Comparison of ENCODE assay signal across 15 cellular contexts in the genomic region with DNA sequence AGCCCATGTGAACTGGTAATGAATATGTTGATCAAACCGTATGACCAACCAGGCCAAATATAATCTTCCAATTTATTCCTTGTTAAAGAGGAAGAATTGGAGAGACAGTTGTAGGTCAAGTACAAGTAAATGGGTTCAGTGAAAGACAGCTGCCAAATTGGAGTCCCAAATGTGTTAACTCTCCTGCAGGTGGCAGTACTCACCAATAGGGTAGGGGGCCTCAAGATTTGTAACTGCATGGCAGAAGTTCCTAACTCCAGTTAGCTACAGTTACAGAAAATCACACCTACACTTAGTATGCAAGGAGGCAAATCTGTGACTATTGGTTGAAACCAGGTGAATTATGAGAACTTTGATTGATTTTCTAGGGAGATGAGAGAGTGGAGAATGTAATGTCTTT.
DNase-seq lines count a peak whose midpoint lies in the region; ATAC-seq, FAIRE-seq and TF ChIP-seq lines count a peak whose summit lies in the region.
"Had no signal": no experiment of that assay in that cellular context is flagged by ENCODE, and none has a peak within 500 bp of the region (broad histone marks: within the 10 kb centered on the region; RNA-seq: fewer than 3 reads in every experiment).

No MANE protein-coding gene starts in this region.

- H3K4me3 ChIP-seq in OCI-LY1 (ENCODE audit: low read depth, low read length, poor library complexity, severe bottlenecking) = no peak overlapping the region
- H3K4me3 ChIP-seq in stomach = no peak overlapping the region
- H3K4me3 ChIP-seq in thyroid gland (replicated peaks in 1 of 3) = no peak overlapping the region

- TF ChIP-seq CTCF in D721Med (IDR thresholded peaks at IDR 0.05; ENCODE audit: insufficient read depth, missing control alignments) (peak; percentile 33), OCI-LY1 (IDR thresholded peaks at IDR 0.05; ENCODE audit: low read length) (peak; percentile 68), stomach (IDR thresholded peaks at IDR 0.05) (no peak), thyroid gland (IDR thresholded peaks at IDR 0.05) (no peak)

- ATAC-seq in GM18502 (IDR thresholded peaks at IDR 0.05; ENCODE audit: poor library complexity, unreplicated experiment) (peak; percentile 48), GM21526 (IDR thresholded peaks at IDR 0.05; ENCODE audit: low FRiP score, unreplicated experiment) (no peak), GM19035 (IDR thresholded peaks at IDR 0.05; ENCODE audit: unreplicated experiment) (no peak)
- ATAC-seq: sciatic nerve had no signal

- H3F3A ChIP-seq in OCI-LY1 (ENCODE audit: insufficient read depth, low read length) = no peaks in the 10 kb centered on the region

- H3K9me3 ChIP-seq in OCI-LY1 (ENCODE audit: low read length) = no peaks in the 10 kb centered on the region
- H3K9me3 ChIP-seq in stomach = no peaks in the 10 kb centered on the region
- no peaks in the 10 kb centered on the region for H3K9me3 ChIP-seq in thyroid gland

- H3K27me3 ChIP-seq in OCI-LY1 (ENCODE audit: insufficient read depth, low read length) (no peaks in the 10 kb centered on the region), stomach (no peaks in the 10 kb centered on the region), thyroid gland (no peaks in the 10 kb centered on the region)

- FAIRE-seq in D721Med (lab: Jason Lieb, UNC) = no peak
- FAIRE-seq: islet of Langerhans had no signal

- H3K36me3 ChIP-seq in OCI-LY1 (ENCODE audit: insufficient read depth, low read length) (no peaks in the 10 kb centered on the region), stomach (no peaks in the 10 kb centered on the region), thyroid gland (no peaks in the 10 kb centered on the region)

- no peaks in the 10 kb centered on the region for H3K4me1 ChIP-seq in OCI-LY1 (ENCODE audit: insufficient read depth, low read length, severe bottlenecking)
- H3K4me1 ChIP-seq in stomach = no peaks in the 10 kb centered on the region
- no peaks in the 10 kb centered on the region for H3K4me1 ChIP-seq in thyroid gland

- H3K9ac ChIP-seq in OCI-LY1 (ENCODE audit: low read length) = no peak overlapping the region

- no peak for TF ChIP-seq EP300 in stomach (IDR thresholded peaks at IDR 0.05)

- no peaks in the 10 kb centered on the region for H3K79me2 ChIP-seq in OCI-LY1 (ENCODE audit: insufficient read depth, low read length)

- H3K9me2 ChIP-seq in OCI-LY1 (ENCODE audit: low read depth, low read length) = no peaks in the 10 kb centered on the region

- DNase-seq in D721Med (ENCODE audit: insufficient read length, low spot score) (no peak), iPS-NIHi11 (ENCODE audit: low spot score) (peak; percentile 27), stomach (no peak), thyroid gland (no peak)
- DNase-seq: activated CD4-positive, alpha-beta T cell treated with anti-CD3 and anti-CD28 coated beads, Interleukin-2, amount 10 ng/mL, durations not matched to agents 7 days and 5 days; activated gamma-delta T cell; naive B cell; substantia nigra; SW 1271 had no signal

- no peaks in the 10 kb centered on the region for H4K20me1 ChIP-seq in OCI-LY1 (ENCODE audit: insufficient read depth, low read length)

- no peak overlapping the region for H2AFZ ChIP-seq in OCI-LY1 (ENCODE audit: low read length)

- 53 to 70% (median 57%) methylated on average over 1 of the region's 1 CpG for WGBS in stomach, 5 donors
- WGBS in thyroid gland, 2 donors = 50 to 55% methylated on average over 1 of the region's 1 CpG

- H3K27ac ChIP-seq in OCI-LY1 (ENCODE audit: low read depth, low read length, poor library complexity, severe bottlenecking) (no peak overlapping the region), stomach (no peak overlapping the region), thyroid gland (no peak overlapping the region)

- H3K4me2 ChIP-seq in OCI-LY1 (ENCODE audit: low read length) = no peak overlapping the region

- TF ChIP-seq POLR2A in stomach (IDR thresholded peaks at IDR 0.05) (no peak), thyroid gland (IDR thresholded peaks at IDR 0.05) (no peak)

- intact Hi-C loops in stomach (cut with DNase I; ENCODE audit: low total_unique reads) (no loop called here), thyroid gland (cut with DNase I) (no loop called here)

Comparison
In these comparisons a context has a peak if more than half of its experiments do, and no peak if none do; other contexts are left out.
1. CTCF ChIP-seq: peak in D721Med (single experiment) and OCI-LY1 (single experiment); none in stomach (0 of 7) and thyroid gland (0 of 6).